In genomic region chr2:134946073-134946472, GRCh38 we compare ENCODE assay signal across 18 cellular contexts.
"Had no signal": no experiment of that assay in that cellular context is flagged by ENCODE, and none has a peak within 500 bp of the region (broad histone marks: within the 10 kb centered on the region; RNA-seq: fewer than 3 reads in every experiment).

No MANE protein-coding gene starts in this region.

- FAIRE-seq: endometrium had no signal

- DNase-seq: colonic mucosa; effector CD4-positive, alpha-beta T cell; esophagus squamous epithelium; foreskin fibroblast; glutamatergic neuron; islet precursor cell; mammary epithelial cell; natural killer cell; ovary; small intestine; stimulated activated CD4-positive, alpha-beta T cell treated with anti-CD3 and anti-CD28 coated beads, Interleukin-12 subunit alpha, Interleukin-12 subunit beta, amount 100 ng/mL, for 4 hours; stimulated activated naive CD4-positive, alpha-beta T cell treated with Interleukin-2 at 50 U/mL for 16 hours; tibial artery; upper lobe of right lung had no signal

- H3K4me1 Mint-ChIP-seq: neural crest cell had no signal

- ATAC-seq: gastroesophageal sphincter, left lobe of liver, natural killer cell, upper lobe of right lung had no signal

- H3K4me3 Mint-ChIP-seq: natural killer cell, neural crest cell had no signal

- H3K36me3 Mint-ChIP-seq: natural killer cell had no signal

- H3K9me3 Mint-ChIP-seq: natural killer cell, neural crest cell had no signal
